In the genomic region with DNA sequence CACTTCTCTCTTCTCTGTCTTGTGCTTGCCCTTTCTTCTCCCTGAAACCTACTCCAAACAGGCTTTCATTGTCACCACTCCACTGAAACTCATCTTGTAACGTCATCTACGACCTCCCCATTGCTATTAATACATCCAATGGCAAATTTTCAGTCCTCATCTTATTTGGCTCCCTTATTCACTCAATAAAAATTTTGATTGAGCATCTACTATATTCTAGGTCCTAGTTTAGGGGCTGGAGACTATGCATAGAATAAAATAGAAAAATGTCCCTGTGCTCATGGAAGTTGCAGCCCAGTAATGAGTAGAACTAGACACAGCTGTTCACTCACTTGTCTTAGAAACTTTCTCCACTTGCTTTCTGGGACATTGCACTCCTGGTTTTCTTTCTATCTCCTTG, we compare ENCODE assay signal across 34 cellular contexts. TPM values are rescaled to one million over a fixed set of nuclear protein-coding genes. Genes with fewer than 3 reads are reported as not detected.
"Had no signal": no experiment of that assay in that cellular context is flagged by ENCODE, and none has a peak within 500 bp of the region (broad histone marks: within the 10 kb centered on the region; RNA-seq: fewer than 3 reads in every experiment).

No MANE protein-coding gene starts in this region.

- H3K9me3 ChIP-seq: adrenal gland, ascending aorta, body of pancreas, breast epithelium had no signal

- H3K4me1 ChIP-seq: adrenal gland, ascending aorta, body of pancreas, breast epithelium had no signal

- H3K4me3 ChIP-seq: adrenal gland, ascending aorta, body of pancreas, breast epithelium, cardiac muscle cell had no signal

- H3K27ac ChIP-seq: adrenal gland, ascending aorta, body of pancreas, brain microvascular endothelial cell, breast epithelium, cardiac muscle cell had no signal

- DNase-seq: activated effector memory CD4-positive, alpha-beta T cell treated with anti-CD3 and anti-CD28 coated beads, Interleukin-2, amount 50 U/mL, for 16 hours; activated effector memory CD4-positive, alpha-beta T cell treated with Interleukin-2 at 50 U/mL for 16 hours; activated gamma-delta T cell; activated gamma-delta T cell treated with Interleukin-2 at 50 U/mL for 16 hours; activated naive CD4-positive, alpha-beta T cell; activated naive CD4-positive, alpha-beta T cell treated with anti-CD3 and anti-CD28 coated beads for 36 hours; activated naive CD4-positive, alpha-beta T cell treated with anti-CD3 and anti-CD28 coated beads, Interleukin-2, amount 10 ng/mL, durations not matched to agents 7 days and 5 days; activated naive CD4-positive, alpha-beta T cell treated with anti-CD3 and anti-CD28 coated beads, Interleukin-2, amount 50 U/mL, for 16 hours; activated naive CD4-positive, alpha-beta T cell treated with Interleukin-2 at 50 U/mL for 16 hours; activated naive CD8-positive, alpha-beta T cell treated with anti-CD3 and anti-CD28 coated beads for 36 hours; activated naive CD8-positive, alpha-beta T cell treated with anti-CD3 and anti-CD28 coated beads, Interleukin-2, amount 10 ng/mL, durations not matched to agents 7 days and 5 days; activated naive CD8-positive, alpha-beta T cell treated with anti-CD3 and anti-CD28 coated beads, Interleukin-2, amount 50 U/mL, for 24 hours; activated T-cell treated with anti-CD3 and anti-CD28 coated beads, Interleukin-2, amount 50 U/mL, for 4 hours; activated T-cell treated with anti-CD3 and anti-CD28 coated beads, Interleukin-2, amount 50 U/mL, for 48 hours; activated T-cell treated with anti-CD3 and anti-CD28 coated beads, Interleukin-2, amount 50 U/mL, for 72 hours; adrenal gland; amniotic stem cell; amygdala; anterior cingulate cortex; aorta; body of pancreas; brain microvascular endothelial cell; caudate nucleus; central memory CD4-positive, alpha-beta T cell; cerebellar nuclear complex had no signal

- H3K36me3 ChIP-seq: adrenal gland, ascending aorta, brain microvascular endothelial cell, breast epithelium, cardiac muscle cell had no signal

- ATAC-seq: activated naive CD4-positive, alpha-beta T cell treated with anti-CD3 and anti-CD28 coated beads, Interleukin-2, amount 50 U/mL, for 72 hours; activated naive CD8-positive, alpha-beta T cell treated with anti-CD3 and anti-CD28 coated beads, Interleukin-2, amount 50 U/mL, for 24 hours; activated T-cell treated with anti-CD3 and anti-CD28 coated beads, Interleukin-2, amount 50 U/mL, for 4 hours; activated T-cell treated with anti-CD3 and anti-CD28 coated beads, Interleukin-2, amount 50 U/mL, for 72 hours; activated T-helper 17 cell treated with anti-CD3 and anti-CD28 coated beads, Interleukin-2, amount 50 U/mL, for 72 hours; body of pancreas had no signal

RNA-seq across cellular contexts. Expression of a gene that starts 24.9 kb away (rescaled TPM):
- total RNA-seq: activated naive CD4-positive, alpha-beta T cell treated with anti-CD3 and anti-CD28 coated beads, Interleukin-2, amount 50 U/mL, for 72 hours; activated T-cell treated with anti-CD3 and anti-CD28 coated beads, Interleukin-2, amount 50 U/mL, for 72 hours; activated T-helper 1 cell treated with anti-CD3 and anti-CD28 coated beads, Interleukin-12 subunit alpha, Interleukin-12 subunit beta, Interleukin-2, Interleukin-4 antibody, amounts not matched to agents 30 ng/mL and 10 ng/mL and 1 ng/mL, durations not matched to agents 14 hours and 24 hours and 36 hours; astrocyte; bronchial epithelial cell; cardiac septum had no signal
- polyA plus RNA-seq: aorta, cardiac muscle cell had no signal
